In genomic region chr22:38751422-38752346, GRCh38 we compare ENCODE assay signal across 9 cellular contexts. TPM values are rescaled to one million over a fixed set of nuclear protein-coding genes. Genes with fewer than 3 reads are reported as not detected.
DNase-seq lines count a peak whose midpoint lies in the region; ATAC-seq, FAIRE-seq and TF ChIP-seq lines count a peak whose summit lies in the region.
"Had no signal": no experiment of that assay in that cellular context is flagged by ENCODE, and none has a peak within 500 bp of the region (broad histone marks: within the 10 kb centered on the region; RNA-seq: fewer than 3 reads in every experiment).

No MANE protein-coding gene starts in this region.

- no peak for TF ChIP-seq CTCF in hepatocyte (IDR thresholded peaks at IDR 0.05; ENCODE audit: poor library complexity)

- no peak overlapping the region for H3K4me2 ChIP-seq in hepatocyte

- H3K79me2 ChIP-seq in hepatocyte = peaks cover 15% of the 10 kb centered on the region

- WGBS in small intestine, 3 donors = 55 to 83% (median 65%) methylated on average over 24 of the region's 24 CpGs
- WGBS in hepatocyte (ENCODE audit: low lambda C conversion rate, missing lambda C conversion rate) = 93% methylated on average over 24 of the region's 24 CpGs

- peak; percentile 26 for TF ChIP-seq POLR2A in GM10847 (IDR thresholded peaks at IDR 0.05; ENCODE audit: extremely low read depth, insufficient read length)

- H3K9me3 ChIP-seq in duodenal mucosa (ENCODE audit: control insufficient read depth in 1 of 2, low read length in 2 of 2) = no peaks in the 10 kb centered on the region
- no peaks in the 10 kb centered on the region for H3K9me3 ChIP-seq in small intestine (ENCODE audit: control insufficient read depth, low read depth)
- no peaks in the 10 kb centered on the region for H3K9me3 ChIP-seq in hepatocyte (ENCODE audit: low read depth)

- H3K4me3 ChIP-seq in duodenal mucosa (ENCODE audit: low read depth in 1 of 2, low read length in 2 of 2) (peak overlapping the region in 1 of 2 donors; percentile 36), small intestine (ENCODE audit: low read depth in 1 of 2, low read length in 2 of 2) (peak overlapping the region in 1 of 2 donors; percentile 24), hepatocyte (no peak overlapping the region)

- H3K27me3 ChIP-seq in duodenal mucosa (ENCODE audit: control insufficient read depth in 1 of 2, insufficient read depth in 2 of 2, low read length in 2 of 2) = no peaks in the 10 kb centered on the region
- H3K27me3 ChIP-seq in small intestine (ENCODE audit: control insufficient read depth in 2 of 2, insufficient read depth in 2 of 2, low read length in 2 of 2) = no peaks in the 10 kb centered on the region
- H3K27me3 ChIP-seq in hepatocyte = no peaks in the 10 kb centered on the region

- H3K36me3 ChIP-seq in duodenal mucosa (ENCODE audit: control insufficient read depth in 1 of 2, insufficient read depth in 2 of 2, low read length in 2 of 2) (peaks cover 33 to 57% of the 10 kb centered on the region in 2 donors), small intestine (ENCODE audit: control insufficient read depth in 2 of 2, insufficient read depth in 2 of 2, low read length in 2 of 2) (peaks cover 11 to 24% of the 10 kb centered on the region in 2 donors), hepatocyte (replicated peaks; ENCODE audit: insufficient read depth, low read depth) (no peaks in the 10 kb centered on the region)

- no peaks in the 10 kb centered on the region for H4K20me1 ChIP-seq in hepatocyte (ENCODE audit: insufficient read depth, poor library complexity, severe bottlenecking)

- no peaks in the 10 kb centered on the region for H3K9me2 ChIP-seq in hepatocyte (replicated peaks; ENCODE audit: insufficient read depth)

- H2AFZ ChIP-seq in hepatocyte = no peak overlapping the region

- peak; percentile 48 for DNase-seq in activated CD4-positive, CD25-positive, alpha-beta regulatory T cell treated with anti-CD3 and anti-CD28 coated beads, Interleukin-2, amount 50 U/mL, for 16 hours (ENCODE audit: low read depth, low spot score)
- DNase-seq in small intestine = peak; percentile 55
- no peak for DNase-seq in globus pallidus (ENCODE audit: low spot score)
- DNase-seq in hepatocyte (ENCODE audit: low spot score) = no peak
- DNase-seq in NCI-H2171 treated with DMSO at 0.1 percent for 48 hours (lab: John Stamatoyannopoulos, UW) = no peak

- peaks cover 25 to 41% of the 10 kb centered on the region in 2 donors for H3K4me1 ChIP-seq in duodenal mucosa (ENCODE audit: control insufficient read depth in 1 of 2, insufficient read depth in 2 of 2, low read length in 2 of 2)
- H3K4me1 ChIP-seq in small intestine (ENCODE audit: control insufficient read depth in 2 of 2, insufficient read depth in 1 of 2, low read depth in 1 of 2, low read length in 1 of 2) = peaks cover 0 to 2% of the 10 kb centered on the region in 2 donors
- peaks cover 20% of the 10 kb centered on the region for H3K4me1 ChIP-seq in hepatocyte (ENCODE audit: insufficient read depth)

- ATAC-seq in HG03460 (IDR thresholded peaks at IDR 0.05; ENCODE audit: unreplicated experiment) = peak; percentile 43

- no peak for FAIRE-seq in small intestine (lab: Jason Lieb, UNC)
- FAIRE-seq: H1 had no signal

- H3K9ac ChIP-seq in duodenal mucosa (ENCODE audit: low read depth in 1 of 2, low read length in 2 of 2) = peak overlapping the region in 1 of 2 donors; percentile 38

- H3K27ac ChIP-seq in duodenal mucosa (ENCODE audit: low read depth, low read length) (peak overlapping the region; percentile 50), small intestine (ENCODE audit: low read depth in 1 of 2, low read length in 1 of 2) (peak overlapping the region; percentile 36 to 86), hepatocyte (no peak overlapping the region)

RNA-seq across cellular contexts. Expression of gene SUN2, which starts 4.1 kb away (rescaled TPM):
- polyA plus RNA-seq in small intestine (10 to 100 TPM; 19.0 to 94.2 (median 32.7) TPM), hepatocyte (55.9 and 70.8 TPM in 2 replicates)
- total RNA-seq in hepatocyte = 52.4 and 56.1 TPM in 2 replicates

RNA-seq across cellular contexts. Expression of gene DNAL4, which starts 42.3 kb away (rescaled TPM):
- polyA plus RNA-seq in small intestine = 10 to 100 TPM in 1 of 3 donors, 1 to 10 TPM in 2; 9.2 to 17.4 (median 9.2) TPM
- 11.9 and 15.5 TPM in 2 replicates for total RNA-seq in hepatocyte
- polyA plus RNA-seq in hepatocyte = 19.3 and 21.5 TPM in 2 replicates

RNA-seq across cellular contexts. Expression of gene GTPBP1, which starts 45.9 kb away (rescaled TPM):
- polyA plus RNA-seq in small intestine (10 to 100 TPM; 13.0 to 25.8 (median 22.2) TPM), hepatocyte (28.6 and 30.8 TPM in 2 replicates)
- total RNA-seq in hepatocyte = 26.0 and 36.8 TPM in 2 replicates

RNA-seq across cellular contexts. Expression of gene JOSD1, which starts 50.9 kb away (rescaled TPM):
- polyA plus RNA-seq in small intestine = 10 to 100 TPM; 34.6 to 73.5 (median 39.4) TPM
- 76.0 and 104 TPM in 2 replicates for total RNA-seq in hepatocyte
- 15.8 and 18.6 TPM in 2 replicates for polyA plus RNA-seq in hepatocyte

Comparison
In these comparisons a context has a peak if more than half of its experiments do, and no peak if none do; other contexts are left out.
1. DNase-seq: peak in activated CD4-positive, CD25-positive, alpha-beta regulatory T cell treated with anti-CD3 and anti-CD28 coated beads, Interleukin-2, amount 50 U/mL, for 16 hours (single experiment) and small intestine (single experiment); none in globus pallidus (single experiment), hepatocyte (single experiment) and NCI-H2171 treated with DMSO at 0.1 percent for 48 hours (single experiment).